ENCODE assay signal across 33 cellular contexts in the genomic region with DNA sequence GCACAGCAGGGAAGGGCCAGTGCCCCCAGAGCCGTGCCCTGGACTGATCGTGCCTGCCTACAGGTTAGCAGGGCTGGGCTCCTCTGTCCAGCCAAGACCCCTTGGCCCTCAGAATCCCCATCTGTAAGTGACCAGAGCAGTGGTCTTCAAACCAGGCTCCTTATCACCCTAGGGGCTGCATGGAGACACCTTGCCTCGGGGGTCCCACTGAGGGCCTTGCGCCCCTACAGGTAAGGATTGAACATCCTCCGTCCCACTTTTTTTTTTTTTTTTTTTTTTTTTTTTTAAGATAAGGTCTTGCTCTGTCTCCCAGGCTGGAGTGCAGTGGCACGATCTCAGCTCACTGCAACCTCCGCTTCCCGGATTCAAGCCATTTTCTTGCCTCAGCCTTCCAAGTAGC. TPM values are rescaled to one million over a fixed set of nuclear protein-coding genes. Genes with fewer than 3 reads are reported as not detected.
"Had no signal": no experiment of that assay in that cellular context is flagged by ENCODE, and none has a peak within 500 bp of the region (broad histone marks: within the 10 kb centered on the region; RNA-seq: fewer than 3 reads in every experiment).

No MANE protein-coding gene starts in this region.

- H3K27ac ChIP-seq: brain microvascular endothelial cell, coronary artery, dorsolateral prefrontal cortex, esophagus muscularis mucosa, foreskin keratinocyte, gastrocnemius medialis, heart left ventricle had no signal

- H3K4me1 ChIP-seq: esophagus muscularis mucosa, foreskin keratinocyte, gastrocnemius medialis, heart left ventricle had no signal

- H3K27me3 Mint-ChIP-seq: activated CD4-positive, alpha-beta memory T cell treated with anti-CD3 and anti-CD28 coated beads, Interleukin-2, amount 10 ng/mL, durations not matched to agents 7 days and 5 days; activated CD4-positive, alpha-beta T cell treated with anti-CD3 and anti-CD28 coated beads, Interleukin-2, amount 10 ng/mL, durations not matched to agents 7 days and 5 days; activated naive CD8-positive, alpha-beta T cell; activated T-helper 17 cell treated with anti-CD3 and anti-CD28 coated beads, Interleukin-2, amount 50 U/mL, for 72 hours; dendritic cell treated with granulocyte-macrophage colony-stimulating factor and Interleukin-4, amounts not matched to agents 40 ng/mL and 50 ng/mL, for 4 days had no signal

- FAIRE-seq: astrocyte, bronchial epithelial cell had no signal

- H3K27me3 ChIP-seq: brain microvascular endothelial cell, dorsolateral prefrontal cortex, foreskin keratinocyte, gastrocnemius medialis had no signal

- H3K4me3 ChIP-seq: coronary artery, dorsolateral prefrontal cortex, esophagus muscularis mucosa, gastrocnemius medialis, heart left ventricle had no signal

- H3K4me1 Mint-ChIP-seq: activated CD4-positive, alpha-beta memory T cell treated with anti-CD3 and anti-CD28 coated beads, Interleukin-2, amount 10 ng/mL, durations not matched to agents 7 days and 5 days; activated CD4-positive, alpha-beta T cell treated with anti-CD3 and anti-CD28 coated beads, Interleukin-2, amount 10 ng/mL, durations not matched to agents 7 days and 5 days; activated T-helper 17 cell treated with anti-CD3 and anti-CD28 coated beads, Interleukin-2, amount 50 U/mL, for 72 hours; central memory CD8-positive, alpha-beta T cell; T-helper 17 cell had no signal

- H3K9me3 Mint-ChIP-seq: activated CD4-positive, alpha-beta memory T cell treated with anti-CD3 and anti-CD28 coated beads, Interleukin-2, amount 10 ng/mL, durations not matched to agents 7 days and 5 days; activated T-cell treated with anti-CD3 and anti-CD28 coated beads, Interleukin-2, amount 50 U/mL, for 72 hours; activated T-helper 17 cell treated with anti-CD3 and anti-CD28 coated beads, Interleukin-2, amount 50 U/mL, for 72 hours; central memory CD8-positive, alpha-beta T cell; dendritic cell treated with granulocyte-macrophage colony-stimulating factor and Interleukin-4, amounts not matched to agents 40 ng/mL and 50 ng/mL, for 4 days had no signal

- H3K9me3 ChIP-seq: gastrocnemius medialis had no signal

- H3K27ac Mint-ChIP-seq: activated CD4-positive, alpha-beta memory T cell treated with anti-CD3 and anti-CD28 coated beads, Interleukin-2, amount 10 ng/mL, durations not matched to agents 7 days and 5 days; activated CD4-positive, alpha-beta T cell treated with anti-CD3 and anti-CD28 coated beads, Interleukin-2, amount 10 ng/mL, durations not matched to agents 7 days and 5 days; activated naive CD8-positive, alpha-beta T cell; activated T-cell treated with anti-CD3 and anti-CD28 coated beads, Interleukin-2, amount 50 U/mL, for 24 hours; activated T-cell treated with anti-CD3 and anti-CD28 coated beads, Interleukin-2, amount 50 U/mL, for 72 hours; activated T-helper 17 cell treated with anti-CD3 and anti-CD28 coated beads, Interleukin-2, amount 50 U/mL, for 72 hours; dendritic cell treated with granulocyte-macrophage colony-stimulating factor and Interleukin-4, amounts not matched to agents 40 ng/mL and 50 ng/mL, for 4 days; T-helper 17 cell had no signal

- ATAC-seq: activated T-cell treated with anti-CD3 and anti-CD28 coated beads, Interleukin-2, amount 50 U/mL, for 72 hours; activated T-helper 17 cell treated with anti-CD3 and anti-CD28 coated beads, Interleukin-2, amount 50 U/mL, for 72 hours; foreskin keratinocyte; gastrocnemius medialis; heart left ventricle; T-helper 17 cell had no signal

- H3K36me3 Mint-ChIP-seq: activated naive CD8-positive, alpha-beta T cell had no signal

- H3K4me3 Mint-ChIP-seq: activated CD4-positive, alpha-beta memory T cell treated with anti-CD3 and anti-CD28 coated beads, Interleukin-2, amount 10 ng/mL, durations not matched to agents 7 days and 5 days; activated CD4-positive, alpha-beta T cell treated with anti-CD3 and anti-CD28 coated beads, Interleukin-2, amount 10 ng/mL, durations not matched to agents 7 days and 5 days; activated naive CD8-positive, alpha-beta T cell; activated T-cell treated with anti-CD3 and anti-CD28 coated beads, Interleukin-2, amount 50 U/mL, for 24 hours; activated T-cell treated with anti-CD3 and anti-CD28 coated beads, Interleukin-2, amount 50 U/mL, for 72 hours; activated T-helper 17 cell treated with anti-CD3 and anti-CD28 coated beads, Interleukin-2, amount 50 U/mL, for 72 hours; central memory CD8-positive, alpha-beta T cell; dendritic cell treated with granulocyte-macrophage colony-stimulating factor and Interleukin-4, amounts not matched to agents 40 ng/mL and 50 ng/mL, for 4 days; T-helper 17 cell had no signal

- DNase-seq: activated CD4-positive, alpha-beta memory T cell treated with anti-CD3 and anti-CD28 coated beads, Interleukin-2, amount 10 ng/mL, durations not matched to agents 7 days and 5 days; activated CD4-positive, alpha-beta T cell treated with anti-CD3 and anti-CD28 coated beads for 1 hour; activated CD4-positive, alpha-beta T cell treated with anti-CD3 and anti-CD28 coated beads for 4 hours; activated CD4-positive, alpha-beta T cell treated with anti-CD3 and anti-CD28 coated beads, Interleukin-2, amount 10 ng/mL, durations not matched to agents 7 days and 5 days; activated CD4-positive, alpha-beta T cell treated with anti-CD3 and anti-CD28 coated beads, Interleukin-2, amount 50 U/mL, for 4 hours; activated CD8-positive, alpha-beta memory T cell treated with anti-CD3 and anti-CD28 coated beads, Interleukin-2, amount 50 U/mL, for 48 hours; activated effector memory CD4-positive, alpha-beta T cell treated with Interleukin-2 at 50 U/mL for 16 hours; activated gamma-delta T cell treated with Interleukin-2 at 50 U/mL for 16 hours; activated naive CD4-positive, alpha-beta T cell treated with anti-CD3 and anti-CD28 coated beads, Interleukin-2, amount 50 U/mL, for 16 hours; activated naive CD4-positive, alpha-beta T cell treated with Interleukin-2 at 50 U/mL for 16 hours; activated T-cell treated with anti-CD3 and anti-CD28 coated beads for 4 hours; activated T-cell treated with anti-CD3 and anti-CD28 coated beads, Interleukin-2, amount 50 U/mL, for 24 hours; activated T-cell treated with anti-CD3 and anti-CD28 coated beads, Interleukin-2, amount 50 U/mL, for 72 hours; amniotic stem cell; anterior cingulate cortex; brain microvascular endothelial cell; dorsolateral prefrontal cortex; effector memory CD4-positive, alpha-beta T cell; erythroblast; foreskin keratinocyte; gastrocnemius medialis; glutamatergic neuron; heart left ventricle; T-helper 17 cell had no signal

- H3K36me3 ChIP-seq: brain microvascular endothelial cell, esophagus muscularis mucosa, gastrocnemius medialis, heart left ventricle had no signal

RNA-seq across cellular contexts. Expression of gene MMD2, which starts 42.9 kb away (rescaled TPM):
- total RNA-seq: activated CD4-positive, alpha-beta memory T cell treated with anti-CD3 and anti-CD28 coated beads, Interleukin-2, amount 10 ng/mL, durations not matched to agents 7 days and 5 days; activated CD4-positive, alpha-beta T cell treated with anti-CD3 and anti-CD28 coated beads, Interleukin-2, amount 10 ng/mL, durations not matched to agents 7 days and 5 days; activated T-cell treated with anti-CD3 and anti-CD28 coated beads, Interleukin-2, amount 50 U/mL, for 72 hours; activated T-helper 17 cell treated with anti-CD3 and anti-CD28 coated beads, Interleukin-2, amount 50 U/mL, for 72 hours; astrocyte; bronchial epithelial cell; cardiac septum; esophagus muscularis mucosa; foreskin keratinocyte; gastrocnemius medialis; heart left ventricle; T-helper 17 cell had no signal

RNA-seq across cellular contexts. Expression of gene PAPOLB, which starts 54.3 kb away (rescaled TPM):
- total RNA-seq: activated CD4-positive, alpha-beta memory T cell treated with anti-CD3 and anti-CD28 coated beads, Interleukin-2, amount 10 ng/mL, durations not matched to agents 7 days and 5 days; activated T-helper 17 cell treated with anti-CD3 and anti-CD28 coated beads, Interleukin-2, amount 50 U/mL, for 72 hours; astrocyte; bronchial epithelial cell; foreskin keratinocyte; T-helper 17 cell had no signal
